1 cellular context compared by ENCODE assay signal in the genomic region with DNA sequence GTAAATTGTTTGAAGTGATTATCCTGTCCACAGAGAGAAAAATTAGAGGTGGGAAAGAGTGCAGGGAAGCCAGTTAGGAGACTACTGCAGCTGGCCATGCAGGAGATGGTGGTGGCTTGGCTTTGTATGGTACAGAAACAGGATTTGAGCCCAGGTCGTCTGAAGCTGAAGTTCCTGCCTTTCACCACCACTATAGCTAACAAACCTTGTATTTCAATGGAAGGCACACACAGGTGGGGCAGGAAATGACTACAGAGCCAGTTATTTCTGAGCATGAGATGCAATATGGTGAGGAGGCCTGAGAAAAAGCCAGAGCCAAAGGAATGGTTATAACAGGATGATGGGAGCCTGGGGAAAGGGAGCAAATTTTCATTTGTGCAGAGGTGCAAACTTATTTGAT.
TF ChIP-seq lines count a peak whose summit lies in the region.

No MANE protein-coding gene starts in this region.

TF ChIP-seq in WTC11, 78 proteins besides CTCF, POLR2A, EP300 and RAD21 (continued from another document):
- TF ChIP-seq, protein P1, sequence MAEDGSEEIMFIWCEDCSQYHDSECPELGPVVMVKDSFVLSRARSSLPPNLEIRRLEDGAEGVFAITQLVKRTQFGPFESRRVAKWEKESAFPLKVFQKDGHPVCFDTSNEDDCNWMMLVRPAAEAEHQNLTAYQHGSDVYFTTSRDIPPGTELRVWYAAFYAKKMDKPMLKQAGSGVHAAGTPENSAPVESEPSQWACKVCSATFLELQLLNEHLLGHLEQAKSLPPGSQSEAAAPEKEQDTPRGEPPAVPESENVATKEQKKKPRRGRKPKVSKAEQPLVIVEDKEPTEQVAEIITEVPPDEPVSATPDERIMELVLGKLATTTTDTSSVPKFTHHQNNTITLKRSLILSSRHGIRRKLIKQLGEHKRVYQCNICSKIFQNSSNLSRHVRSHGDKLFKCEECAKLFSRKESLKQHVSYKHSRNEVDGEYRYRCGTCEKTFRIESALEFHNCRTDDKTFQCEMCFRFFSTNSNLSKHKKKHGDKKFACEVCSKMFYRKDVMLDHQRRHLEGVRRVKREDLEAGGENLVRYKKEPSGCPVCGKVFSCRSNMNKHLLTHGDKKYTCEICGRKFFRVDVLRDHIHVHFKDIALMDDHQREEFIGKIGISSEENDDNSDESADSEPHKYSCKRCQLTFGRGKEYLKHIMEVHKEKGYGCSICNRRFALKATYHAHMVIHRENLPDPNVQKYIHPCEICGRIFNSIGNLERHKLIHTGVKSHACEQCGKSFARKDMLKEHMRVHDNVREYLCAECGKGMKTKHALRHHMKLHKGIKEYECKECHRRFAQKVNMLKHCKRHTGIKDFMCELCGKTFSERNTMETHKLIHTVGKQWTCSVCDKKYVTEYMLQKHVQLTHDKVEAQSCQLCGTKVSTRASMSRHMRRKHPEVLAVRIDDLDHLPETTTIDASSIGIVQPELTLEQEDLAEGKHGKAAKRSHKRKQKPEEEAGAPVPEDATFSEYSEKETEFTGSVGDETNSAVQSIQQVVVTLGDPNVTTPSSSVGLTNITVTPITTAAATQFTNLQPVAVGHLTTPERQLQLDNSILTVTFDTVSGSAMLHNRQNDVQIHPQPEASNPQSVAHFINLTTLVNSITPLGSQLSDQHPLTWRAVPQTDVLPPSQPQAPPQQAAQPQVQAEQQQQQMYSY (CRISPR knock-in tag; IDR thresholded peaks at IDR 0.05) = no peak
- TF ChIP-seq PRRX2 (CRISPR knock-in tag; IDR thresholded peaks at IDR 0.05) (no peak), NR1H2 (CRISPR knock-in tag; IDR thresholded peaks at IDR 0.05) (no peak), ZNF671 (CRISPR knock-in tag; IDR thresholded peaks at IDR 0.05) (no peak), NR2C2 (CRISPR knock-in tag; IDR thresholded peaks at IDR 0.05) (no peak), TP53 (CRISPR knock-in tag; IDR thresholded peaks at IDR 0.05) (no peak), ZNF219 (CRISPR knock-in tag; IDR thresholded peaks at IDR 0.05; ENCODE audit: borderline replicate concordance) (no peak), MXD4 (CRISPR knock-in tag; IDR thresholded peaks at IDR 0.05; ENCODE audit: borderline replicate concordance) (no peak), ZNF121 (CRISPR knock-in tag; IDR thresholded peaks at IDR 0.05) (no peak), NFATC4 (CRISPR knock-in tag; IDR thresholded peaks at IDR 0.05) (no peak)
- TF ChIP-seq, protein P2, sequence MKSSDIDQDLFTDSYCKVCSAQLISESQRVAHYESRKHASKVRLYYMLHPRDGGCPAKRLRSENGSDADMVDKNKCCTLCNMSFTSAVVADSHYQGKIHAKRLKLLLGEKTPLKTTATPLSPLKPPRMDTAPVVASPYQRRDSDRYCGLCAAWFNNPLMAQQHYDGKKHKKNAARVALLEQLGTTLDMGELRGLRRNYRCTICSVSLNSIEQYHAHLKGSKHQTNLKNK (CRISPR knock-in tag; IDR thresholded peaks at IDR 0.05) = no peak
- TF ChIP-seq, protein P3, sequence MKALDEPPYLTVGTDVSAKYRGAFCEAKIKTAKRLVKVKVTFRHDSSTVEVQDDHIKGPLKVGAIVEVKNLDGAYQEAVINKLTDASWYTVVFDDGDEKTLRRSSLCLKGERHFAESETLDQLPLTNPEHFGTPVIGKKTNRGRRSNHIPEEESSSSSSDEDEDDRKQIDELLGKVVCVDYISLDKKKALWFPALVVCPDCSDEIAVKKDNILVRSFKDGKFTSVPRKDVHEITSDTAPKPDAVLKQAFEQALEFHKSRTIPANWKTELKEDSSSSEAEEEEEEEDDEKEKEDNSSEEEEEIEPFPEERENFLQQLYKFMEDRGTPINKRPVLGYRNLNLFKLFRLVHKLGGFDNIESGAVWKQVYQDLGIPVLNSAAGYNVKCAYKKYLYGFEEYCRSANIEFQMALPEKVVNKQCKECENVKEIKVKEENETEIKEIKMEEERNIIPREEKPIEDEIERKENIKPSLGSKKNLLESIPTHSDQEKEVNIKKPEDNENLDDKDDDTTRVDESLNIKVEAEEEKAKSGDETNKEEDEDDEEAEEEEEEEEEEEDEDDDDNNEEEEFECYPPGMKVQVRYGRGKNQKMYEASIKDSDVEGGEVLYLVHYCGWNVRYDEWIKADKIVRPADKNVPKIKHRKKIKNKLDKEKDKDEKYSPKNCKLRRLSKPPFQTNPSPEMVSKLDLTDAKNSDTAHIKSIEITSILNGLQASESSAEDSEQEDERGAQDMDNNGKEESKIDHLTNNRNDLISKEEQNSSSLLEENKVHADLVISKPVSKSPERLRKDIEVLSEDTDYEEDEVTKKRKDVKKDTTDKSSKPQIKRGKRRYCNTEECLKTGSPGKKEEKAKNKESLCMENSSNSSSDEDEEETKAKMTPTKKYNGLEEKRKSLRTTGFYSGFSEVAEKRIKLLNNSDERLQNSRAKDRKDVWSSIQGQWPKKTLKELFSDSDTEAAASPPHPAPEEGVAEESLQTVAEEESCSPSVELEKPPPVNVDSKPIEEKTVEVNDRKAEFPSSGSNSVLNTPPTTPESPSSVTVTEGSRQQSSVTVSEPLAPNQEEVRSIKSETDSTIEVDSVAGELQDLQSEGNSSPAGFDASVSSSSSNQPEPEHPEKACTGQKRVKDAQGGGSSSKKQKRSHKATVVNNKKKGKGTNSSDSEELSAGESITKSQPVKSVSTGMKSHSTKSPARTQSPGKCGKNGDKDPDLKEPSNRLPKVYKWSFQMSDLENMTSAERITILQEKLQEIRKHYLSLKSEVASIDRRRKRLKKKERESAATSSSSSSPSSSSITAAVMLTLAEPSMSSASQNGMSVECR (CRISPR knock-in tag; IDR thresholded peaks at IDR 0.05; ENCODE audit: borderline replicate concordance) = no peak
- TF ChIP-seq, protein P4, sequence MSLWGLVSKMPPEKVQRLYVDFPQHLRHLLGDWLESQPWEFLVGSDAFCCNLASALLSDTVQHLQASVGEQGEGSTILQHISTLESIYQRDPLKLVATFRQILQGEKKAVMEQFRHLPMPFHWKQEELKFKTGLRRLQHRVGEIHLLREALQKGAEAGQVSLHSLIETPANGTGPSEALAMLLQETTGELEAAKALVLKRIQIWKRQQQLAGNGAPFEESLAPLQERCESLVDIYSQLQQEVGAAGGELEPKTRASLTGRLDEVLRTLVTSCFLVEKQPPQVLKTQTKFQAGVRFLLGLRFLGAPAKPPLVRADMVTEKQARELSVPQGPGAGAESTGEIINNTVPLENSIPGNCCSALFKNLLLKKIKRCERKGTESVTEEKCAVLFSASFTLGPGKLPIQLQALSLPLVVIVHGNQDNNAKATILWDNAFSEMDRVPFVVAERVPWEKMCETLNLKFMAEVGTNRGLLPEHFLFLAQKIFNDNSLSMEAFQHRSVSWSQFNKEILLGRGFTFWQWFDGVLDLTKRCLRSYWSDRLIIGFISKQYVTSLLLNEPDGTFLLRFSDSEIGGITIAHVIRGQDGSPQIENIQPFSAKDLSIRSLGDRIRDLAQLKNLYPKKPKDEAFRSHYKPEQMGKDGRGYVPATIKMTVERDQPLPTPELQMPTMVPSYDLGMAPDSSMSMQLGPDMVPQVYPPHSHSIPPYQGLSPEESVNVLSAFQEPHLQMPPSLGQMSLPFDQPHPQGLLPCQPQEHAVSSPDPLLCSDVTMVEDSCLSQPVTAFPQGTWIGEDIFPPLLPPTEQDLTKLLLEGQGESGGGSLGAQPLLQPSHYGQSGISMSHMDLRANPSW (CRISPR knock-in tag; conservative IDR thresholded peaks at IDR 0.05; ENCODE audit: low read depth) = no peak
- TF ChIP-seq, protein P5, sequence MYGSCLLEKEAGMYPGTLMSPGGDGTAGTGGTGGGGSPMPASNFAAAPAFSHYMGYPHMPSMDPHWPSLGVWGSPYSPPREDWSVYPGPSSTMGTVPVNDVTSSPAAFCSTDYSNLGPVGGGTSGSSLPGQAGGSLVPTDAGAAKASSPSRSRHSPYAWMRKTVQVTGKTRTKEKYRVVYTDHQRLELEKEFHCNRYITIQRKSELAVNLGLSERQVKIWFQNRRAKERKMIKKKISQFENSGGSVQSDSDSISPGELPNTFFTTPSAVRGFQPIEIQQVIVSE (CRISPR knock-in tag; IDR thresholded peaks at IDR 0.05; ENCODE audit: borderline replicate concordance) = no peak
